ENCODE assay signal across 1 cellular context in genomic region chr19:44690131-44690440, GRCh38.
TF ChIP-seq lines count a peak whose summit lies in the region.

No MANE protein-coding gene starts in this region.

TF ChIP-seq in HepG2, 621 proteins besides CTCF, POLR2A, EP300 and RAD21:
- TF ChIP-seq CEBPB (IDR thresholded peaks at IDR 0.05; ENCODE audit: borderline replicate concordance, low read depth, low read length), result peak; percentile 62; the same call in 1 of the 2 replicates
- no peak for TF ChIP-seq ZNF674 (CRISPR knock-in tag; IDR thresholded peaks at IDR 0.05; ENCODE audit: low read depth)
- TF ChIP-seq ZFP36L1 (CRISPR knock-in tag; IDR thresholded peaks at IDR 0.05), result no peak
- no peak for TF ChIP-seq NR1H2 (CRISPR knock-in tag; IDR thresholded peaks at IDR 0.05; ENCODE audit: borderline replicate concordance, low read depth)
- peak; percentile 19; the same call in 1 of the 2 replicates for TF ChIP-seq FOXA3 (CRISPR knock-in tag; IDR thresholded peaks at IDR 0.05)
- TF ChIP-seq ZSCAN29 (CRISPR knock-in tag; conservative IDR thresholded peaks at IDR 0.05), result 0 out of 2 replicates have a peak, but pooled peaks have one; percentile 8
- no peak for TF ChIP-seq GABPA (IDR thresholded peaks at IDR 0.05; ENCODE audit: low read depth, low read length)
- no peak for TF ChIP-seq GABPA (CRISPR knock-in tag; IDR thresholded peaks at IDR 0.05; ENCODE audit: low read depth)
- no peak for TF ChIP-seq ZMYM2 (CRISPR knock-in tag; IDR thresholded peaks at IDR 0.05)
- peak; percentile 39; the same call in 1 of the 2 replicates for TF ChIP-seq SKIL (CRISPR knock-in tag; IDR thresholded peaks at IDR 0.05; ENCODE audit: borderline replicate concordance)
- TF ChIP-seq ZMYM3 (CRISPR knock-in tag; IDR thresholded peaks at IDR 0.05), result peak; percentile 1; the same call in 1 of the 2 replicates
- no peak for TF ChIP-seq FOXK1 (CRISPR knock-in tag; IDR thresholded peaks at IDR 0.05; ENCODE audit: borderline replicate concordance, low read depth)
- TF ChIP-seq PHB2 (IDR thresholded peaks at IDR 0.05; ENCODE audit: partially characterized antibody), result no peak
- TF ChIP-seq CEBPG (CRISPR knock-in tag; IDR thresholded peaks at IDR 0.05), result peak; percentile 78
- TF ChIP-seq PHF20 (CRISPR knock-in tag; IDR thresholded peaks at IDR 0.05), result no peak
- TF ChIP-seq NONO (IDR thresholded peaks at IDR 0.05), result no peak
- TF ChIP-seq NONO (CRISPR knock-in tag; conservative IDR thresholded peaks at IDR 0.05), result no peak
- TF ChIP-seq SOX13 (IDR thresholded peaks at IDR 0.05), result no peak
- 0 out of 4 replicates have a peak, but pooled peaks of 1 of the 2 experiments have one; percentile 15 for TF ChIP-seq SOX13 (CRISPR knock-in tag; conservative IDR thresholded peaks at IDR 0.05 in 1 of 2, IDR thresholded peaks at IDR 0.05 in 1 of 2)
- no peak for TF ChIP-seq ATAD3A (CRISPR knock-in tag; IDR thresholded peaks at IDR 0.05)
- no peak for TF ChIP-seq ZNF101 (CRISPR knock-in tag; IDR thresholded peaks at IDR 0.05; ENCODE audit: borderline replicate concordance, low read depth)
- TF ChIP-seq PAX8 (CRISPR knock-in tag; IDR thresholded peaks at IDR 0.05; ENCODE audit: borderline replicate concordance), result no peak
- no peak for TF ChIP-seq KDM2A (CRISPR knock-in tag; IDR thresholded peaks at IDR 0.05; ENCODE audit: borderline replicate concordance, low read depth)
- TF ChIP-seq RARA (CRISPR knock-in tag; IDR thresholded peaks at IDR 0.05), result peak; percentile 66; the same call in 1 of the 2 replicates
- TF ChIP-seq, protein P1, sequence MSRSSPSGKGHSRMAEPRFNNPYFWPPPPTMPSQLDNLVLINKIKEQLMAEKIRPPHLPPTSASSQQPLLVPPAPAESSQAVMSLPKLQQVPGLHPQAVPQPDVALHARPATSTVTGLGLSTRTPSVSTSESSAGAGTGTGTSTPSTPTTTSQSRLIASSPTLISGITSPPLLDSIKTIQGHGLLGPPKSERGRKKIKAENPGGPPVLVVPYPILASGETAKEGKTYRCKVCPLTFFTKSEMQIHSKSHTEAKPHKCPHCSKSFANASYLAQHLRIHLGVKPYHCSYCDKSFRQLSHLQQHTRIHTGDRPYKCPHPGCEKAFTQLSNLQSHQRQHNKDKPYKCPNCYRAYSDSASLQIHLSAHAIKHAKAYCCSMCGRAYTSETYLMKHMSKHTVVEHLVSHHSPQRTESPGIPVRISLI (CRISPR knock-in tag; IDR thresholded peaks at IDR 0.05; ENCODE audit: borderline replicate concordance), result no peak
- no peak for TF ChIP-seq NFKB2 (CRISPR knock-in tag; IDR thresholded peaks at IDR 0.05; ENCODE audit: borderline replicate concordance)
- peak; percentile 42; the same call in 1 of the 2 replicates for TF ChIP-seq BCL6 (CRISPR knock-in tag; IDR thresholded peaks at IDR 0.05)
- no peak for TF ChIP-seq ZNF788 (CRISPR knock-in tag; IDR thresholded peaks at IDR 0.05; ENCODE audit: borderline replicate concordance)
- TF ChIP-seq NAIF1 (CRISPR knock-in tag; IDR thresholded peaks at IDR 0.05; ENCODE audit: borderline replicate concordance), result no peak
- TF ChIP-seq, protein P2, sequence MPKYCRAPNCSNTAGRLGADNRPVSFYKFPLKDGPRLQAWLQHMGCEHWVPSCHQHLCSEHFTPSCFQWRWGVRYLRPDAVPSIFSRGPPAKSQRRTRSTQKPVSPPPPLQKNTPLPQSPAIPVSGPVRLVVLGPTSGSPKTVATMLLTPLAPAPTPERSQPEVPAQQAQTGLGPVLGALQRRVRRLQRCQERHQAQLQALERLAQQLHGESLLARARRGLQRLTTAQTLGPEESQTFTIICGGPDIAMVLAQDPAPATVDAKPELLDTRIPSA (CRISPR knock-in tag; IDR thresholded peaks at IDR 0.05; ENCODE audit: borderline replicate concordance), result no peak
- no peak for TF ChIP-seq ZNF33B (CRISPR knock-in tag; IDR thresholded peaks at IDR 0.05)
- no peak for TF ChIP-seq ZGPAT (CRISPR knock-in tag; IDR thresholded peaks at IDR 0.05)
- no peak for TF ChIP-seq ZBTB7A (CRISPR knock-in tag; IDR thresholded peaks at IDR 0.05)
- TF ChIP-seq ZNF792 (CRISPR knock-in tag; IDR thresholded peaks at IDR 0.05), result peak; percentile 77; the same call in 1 of the 2 replicates
- TF ChIP-seq ZNF614 (CRISPR knock-in tag; IDR thresholded peaks at IDR 0.05; ENCODE audit: borderline replicate concordance), result no peak
- TF ChIP-seq GATAD2A (CRISPR knock-in tag; IDR thresholded peaks at IDR 0.05), result peak; percentile 13; the same call in 1 of the 2 replicates
- no peak for TF ChIP-seq ZNF569 (CRISPR knock-in tag; IDR thresholded peaks at IDR 0.05; ENCODE audit: borderline replicate concordance)
- no peak for TF ChIP-seq E2F2 (CRISPR knock-in tag; IDR thresholded peaks at IDR 0.05; ENCODE audit: borderline replicate concordance)
- no peak for TF ChIP-seq ZNF382 (CRISPR knock-in tag; IDR thresholded peaks at IDR 0.05; ENCODE audit: borderline replicate concordance)
- no peak for TF ChIP-seq RFX5 (IDR thresholded peaks at IDR 0.05; ENCODE audit: low read depth, low read length)
- TF ChIP-seq CBX1 (IDR thresholded peaks at IDR 0.05; ENCODE audit: low read depth), result no peak
- no peak for TF ChIP-seq NR2C2 (CRISPR knock-in tag; IDR thresholded peaks at IDR 0.05; ENCODE audit: borderline replicate concordance)
- no peak for TF ChIP-seq ZNF12 (CRISPR knock-in tag; IDR thresholded peaks at IDR 0.05)
- no peak for TF ChIP-seq TEAD2 (CRISPR knock-in tag; IDR thresholded peaks at IDR 0.05)
- no peak for TF ChIP-seq ZNF17 (CRISPR knock-in tag; IDR thresholded peaks at IDR 0.05)
- 0 out of 2 replicates have a peak, but pooled peaks have one; percentile 5 for TF ChIP-seq STAG1 (CRISPR knock-in tag; IDR thresholded peaks at IDR 0.05)
- TF ChIP-seq TARDBP (CRISPR knock-in tag; IDR thresholded peaks at IDR 0.05), result no peak
- no peak for TF ChIP-seq ZBTB7B (CRISPR knock-in tag; IDR thresholded peaks at IDR 0.05)
- no peak for TF ChIP-seq NR2F6 (IDR thresholded peaks at IDR 0.05)
- TF ChIP-seq NR2F6 (CRISPR knock-in tag; IDR thresholded peaks at IDR 0.05), result peak; percentile 2; the same call in 1 of the 2 replicates
- TF ChIP-seq, protein P3, sequence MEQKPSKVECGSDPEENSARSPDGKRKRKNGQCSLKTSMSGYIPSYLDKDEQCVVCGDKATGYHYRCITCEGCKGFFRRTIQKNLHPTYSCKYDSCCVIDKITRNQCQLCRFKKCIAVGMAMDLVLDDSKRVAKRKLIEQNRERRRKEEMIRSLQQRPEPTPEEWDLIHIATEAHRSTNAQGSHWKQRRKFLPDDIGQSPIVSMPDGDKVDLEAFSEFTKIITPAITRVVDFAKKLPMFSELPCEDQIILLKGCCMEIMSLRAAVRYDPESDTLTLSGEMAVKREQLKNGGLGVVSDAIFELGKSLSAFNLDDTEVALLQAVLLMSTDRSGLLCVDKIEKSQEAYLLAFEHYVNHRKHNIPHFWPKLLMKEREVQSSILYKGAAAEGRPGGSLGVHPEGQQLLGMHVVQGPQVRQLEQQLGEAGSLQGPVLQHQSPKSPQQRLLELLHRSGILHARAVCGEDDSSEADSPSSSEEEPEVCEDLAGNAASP (CRISPR knock-in tag; IDR thresholded peaks at IDR 0.05; ENCODE audit: borderline replicate concordance), result peak; percentile 33; the same call in 1 of the 2 replicates
- peak; percentile 37 for TF ChIP-seq SKI (IDR thresholded peaks at IDR 0.05; ENCODE audit: partially characterized antibody)
- no peak for TF ChIP-seq XBP1 (CRISPR knock-in tag; IDR thresholded peaks at IDR 0.05)
- no peak for TF ChIP-seq EHMT2 (IDR thresholded peaks at IDR 0.05; ENCODE audit: borderline replicate concordance, low read depth, low read length)
